8 cellular contexts compared by ENCODE assay signal in the genomic region with DNA sequence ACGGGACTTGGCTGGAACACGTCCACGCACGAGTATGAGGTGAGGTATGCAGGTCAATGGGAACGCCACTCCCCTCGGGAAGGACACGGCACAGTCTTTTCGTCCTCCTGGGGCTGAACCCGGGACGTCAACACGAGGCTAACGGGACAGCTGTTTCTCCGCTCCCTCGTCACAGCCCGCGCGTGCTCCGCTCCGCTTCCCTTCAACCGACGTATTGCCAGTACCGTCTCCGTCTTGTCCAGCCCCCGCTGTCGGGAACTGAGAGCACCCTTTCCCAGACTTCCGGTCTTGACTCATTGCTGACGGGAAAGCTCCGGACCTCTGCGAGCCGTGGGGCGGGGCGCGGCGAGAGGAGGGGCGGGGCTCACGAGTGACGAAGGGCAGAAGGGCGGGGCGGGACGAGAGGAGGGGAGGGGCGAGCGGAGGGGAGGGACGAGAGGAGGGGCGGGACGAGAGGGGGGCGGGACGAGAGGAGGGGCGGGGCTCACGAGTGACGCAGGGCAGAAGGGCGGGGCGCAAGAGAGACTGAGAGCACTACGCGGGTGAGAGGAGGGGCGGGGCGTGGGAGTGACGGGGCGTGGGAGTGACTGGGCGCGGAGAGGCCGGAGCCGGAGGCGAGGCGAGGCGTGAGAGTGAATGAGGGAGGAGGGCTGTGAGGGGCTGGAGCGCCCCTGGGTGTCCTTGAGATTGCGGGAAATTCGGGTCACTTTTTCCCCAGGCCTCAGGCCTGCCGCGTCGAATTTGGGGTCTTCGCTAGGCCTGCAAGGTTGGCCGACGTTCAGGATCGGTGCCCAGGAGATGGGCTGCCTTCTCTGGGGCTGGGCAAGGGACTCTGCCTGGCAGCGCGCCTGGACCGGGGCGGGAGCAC. TPM values are rescaled to one million over a fixed set of nuclear protein-coding genes. Genes with fewer than 3 reads are reported as not detected.
DNase-seq lines count a peak whose midpoint lies in the region; ATAC-seq, FAIRE-seq and TF ChIP-seq lines count a peak whose summit lies in the region.

No MANE protein-coding gene starts in this region.

- TF ChIP-seq CTCF in kidney (IDR thresholded peaks at IDR 0.05; ENCODE audit: borderline replicate concordance, extremely low read depth, insufficient read depth) = no peak

- H3K9me3 ChIP-seq in kidney (ENCODE audit: control insufficient read depth in 1 of 2, low read length in 2 of 2) = no peaks in the 10 kb centered on the region

- no peak for FAIRE-seq in kidney (lab: Jason Lieb, UNC)

- H3K36me3 ChIP-seq in kidney (ENCODE audit: control insufficient read depth in 1 of 2, insufficient read depth in 2 of 2, low read length in 2 of 2) = no peaks in the 10 kb centered on the region

- intact Hi-C loops in kidney (cut with DNase I) = no loop called here

- TF ChIP-seq POLR2A in GM19193 (IDR thresholded peaks at IDR 0.05; ENCODE audit: extremely low read depth, insufficient read depth, insufficient read length) = peak; percentile 73

- H3K9ac ChIP-seq in kidney (ENCODE audit: low read length in 2 of 2) = peak overlapping the region; percentile 95 to 98

- DNase-seq in Ammon's horn (ENCODE audit: low spot score) = peak; percentile 99
- DNase-seq in NCI-H446 treated with DMSO at 0.1 percent for 48 hours (lab: John Stamatoyannopoulos, UW) = peak; percentile 93
- peak; percentile 96 for DNase-seq in cerebellar cortex (ENCODE audit: low spot score)
- peak; percentile 99 for DNase-seq in kidney
- DNase-seq in stimulated activated CD4-positive, alpha-beta T cell treated with anti-CD3 and anti-CD28 coated beads, Interleukin-12 subunit alpha, Interleukin-12 subunit beta, amount 100 ng/mL, for 48 hours (ENCODE audit: low read depth in 2 of 3, low spot score in 1 of 3) = peak; percentile 89 to 91 (median 90)

- peak overlapping the region; percentile 96 to 98 for H3K27ac ChIP-seq in kidney (ENCODE audit: low read depth in 2 of 2, low read length in 2 of 2)

- ATAC-seq in HG03378 (IDR thresholded peaks at IDR 0.05; ENCODE audit: unreplicated experiment) = peak; percentile 57
- peak; percentile 80 to 82 for ATAC-seq in activated CD4-positive, CD25-positive, alpha-beta regulatory T cell treated with anti-CD3 and anti-CD28 coated beads, Interleukin-2, amount 50 U/mL, for 24 hours

- peak overlapping the region; percentile 92 to 94 for H3K4me3 ChIP-seq in kidney (ENCODE audit: low read length in 2 of 2)

- no peaks in the 10 kb centered on the region for H3K4me1 ChIP-seq in kidney (ENCODE audit: control insufficient read depth in 1 of 2, insufficient read depth in 1 of 2, low read depth in 1 of 2, low read length in 2 of 2)

RNA-seq across cellular contexts. Expression of a gene that starts 22.2 kb away (rescaled TPM):
- total RNA-seq in kidney = 3.4 TPM
- polyA plus RNA-seq in kidney (ENCODE audit: insufficient read depth, low read depth, low replicate concordance) = 2.5 TPM

Comparison
In these comparisons a context has a peak if more than half of its experiments do, and no peak if none do; other contexts are left out.
1. Peak in every context shown above with its lines: DNase-seq, ATAC-seq, H3K4me3 ChIP-seq and H3K27ac ChIP-seq.